1 cellular context compared by ENCODE assay signal in the genomic region with DNA sequence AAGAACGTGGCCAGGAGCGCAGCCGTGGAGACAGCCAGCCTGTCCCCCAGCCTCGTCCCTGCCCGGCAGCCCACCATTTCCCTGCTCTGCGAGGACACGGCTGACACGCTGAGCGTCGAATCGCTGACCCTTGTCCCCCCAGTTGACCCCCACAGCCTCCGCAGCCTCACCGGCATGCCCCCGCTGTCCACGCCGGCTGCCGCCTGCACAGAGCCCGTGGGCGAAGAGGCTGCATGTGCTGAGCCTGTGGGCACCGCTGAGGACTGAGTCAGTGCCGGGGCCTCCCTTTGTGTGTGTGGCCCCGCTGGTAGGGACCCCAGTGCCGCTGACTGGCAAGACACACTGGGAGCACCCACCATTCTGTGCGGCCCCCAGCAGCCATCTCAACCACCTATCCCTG.
TF ChIP-seq lines count a peak whose summit lies in the region.

No MANE protein-coding gene starts in this region.

TF ChIP-seq in IMR-90, 13 proteins besides CTCF, POLR2A, EP300 and RAD21:
- TF ChIP-seq, protein P1, sequence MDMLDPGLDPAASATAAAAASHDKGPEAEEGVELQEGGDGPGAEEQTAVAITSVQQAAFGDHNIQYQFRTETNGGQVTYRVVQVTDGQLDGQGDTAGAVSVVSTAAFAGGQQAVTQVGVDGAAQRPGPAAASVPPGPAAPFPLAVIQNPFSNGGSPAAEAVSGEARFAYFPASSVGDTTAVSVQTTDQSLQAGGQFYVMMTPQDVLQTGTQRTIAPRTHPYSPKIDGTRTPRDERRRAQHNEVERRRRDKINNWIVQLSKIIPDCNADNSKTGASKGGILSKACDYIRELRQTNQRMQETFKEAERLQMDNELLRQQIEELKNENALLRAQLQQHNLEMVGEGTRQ (IDR thresholded peaks at IDR 0.05; ENCODE audit: low read depth, low read length): no peak
TF ChIP-seq in IMR-90: peak in this region for 0.
